In genomic region chr2:24920813-24921441, GRCh38 we compare ENCODE assay signal across 8 cellular contexts. TPM values are rescaled to one million over a fixed set of nuclear protein-coding genes. Genes with fewer than 3 reads are reported as not detected.
DNase-seq lines count a peak whose midpoint lies in the region; ATAC-seq and TF ChIP-seq lines count a peak whose summit lies in the region.

No MANE protein-coding gene starts in this region.

- POLR2A ChIA-PET in SK-N-SH (lab: Yijun Ruan, JAX): interaction anchor here (1.0 kb wide), 1 partner anchor 52 kb away, joined by 3 read pairs; no protein-coding TSS in a partner anchor

- H3K4me2 ChIP-seq in SK-N-SH (peak overlapping the region; percentile 84), parathyroid adenoma (ENCODE audit: low read length) (peak overlapping the region; percentile 68)

- H3K27me3 ChIP-seq in H7 (ENCODE audit: control insufficient read depth, insufficient read depth, low read length) (peaks cover 11% of the 10 kb centered on the region), SK-N-SH (ENCODE audit: insufficient read depth) (no peaks in the 10 kb centered on the region), parathyroid adenoma (ENCODE audit: control insufficient read depth, insufficient read depth, low read length) (no peaks in the 10 kb centered on the region)

- H3K9ac ChIP-seq in SK-N-SH: peak overlapping the region; percentile 48
- H3K9ac ChIP-seq in parathyroid adenoma: no peak overlapping the region

- H4K20me1 ChIP-seq in SK-N-SH (ENCODE audit: insufficient read depth): no peaks in the 10 kb centered on the region

- 12% methylated on average over 13 of the region's 13 CpGs for WGBS in SK-N-SH (ENCODE audit: low lambda C conversion rate)

- TF ChIP-seq CTCF in SK-N-SH (IDR thresholded peaks at IDR 0.05) (peak; percentile 64), epithelial cell of esophagus (IDR thresholded peaks at IDR 0.05; ENCODE audit: insufficient read depth, low read depth, low read length, missing control alignments) (peak; percentile 27), parathyroid adenoma (IDR thresholded peaks at IDR 0.05) (no peak)

- peaks cover 8% of the 10 kb centered on the region; the same call in 1 of the 2 replicates for H3K79me2 ChIP-seq in SK-N-SH (ENCODE audit: insufficient read depth)
- H3K79me2 ChIP-seq in parathyroid adenoma: no peaks in the 10 kb centered on the region

- no peak for ATAC-seq in GM18858 (IDR thresholded peaks at IDR 0.05; ENCODE audit: unreplicated experiment)

- peaks cover 3% of the 10 kb centered on the region for H3K36me3 ChIP-seq in H7 (replicated peaks; ENCODE audit: control insufficient read depth, insufficient read depth, low read length)
- H3K36me3 ChIP-seq in SK-N-SH (replicated peaks in 1 of 2; ENCODE audit: control insufficient read depth in 1 of 2, insufficient read depth in 2 of 2, low read length in 1 of 2): no peaks in the 10 kb centered on the region
- H3K36me3 ChIP-seq in parathyroid adenoma (ENCODE audit: control insufficient read depth, insufficient read depth, low read length): no peaks in the 10 kb centered on the region

- H3K27ac ChIP-seq in SK-N-SH (ENCODE audit: low read depth in 2 of 2, low read length in 1 of 2) (no peak overlapping the region), parathyroid adenoma (no peak overlapping the region)

- H3F3A ChIP-seq in SK-N-SH (replicated peaks; ENCODE audit: insufficient read depth): peaks cover 6% of the 10 kb centered on the region

- H3K4me3 ChIP-seq in H7 (ENCODE audit: insufficient read depth, low read depth, low read length) (peak overlapping the region; percentile 49), SK-N-SH (ENCODE audit: low read depth in 2 of 2, low read length in 1 of 2) (peak overlapping the region; percentile 66 to 71), epithelial cell of esophagus (ENCODE audit: low read length) (peak overlapping the region; percentile 49), parathyroid adenoma (ENCODE audit: low read depth, low read length) (peak overlapping the region; percentile 42)

- peak; percentile 32 for TF ChIP-seq RAD21 in SK-N-SH (IDR thresholded peaks at IDR 0.05; ENCODE audit: low read length)

- CTCF ChIA-PET in SK-N-SH (lab: Yijun Ruan, JAX): interaction anchor here (0.6 to 3.1 kb wide), 11 partner anchors 8 to 744 kb away, joined by 3 to 11 read pairs (median 3); no protein-coding TSS in a partner anchor

- H2AFZ ChIP-seq in SK-N-SH (ENCODE audit: low read depth): peak overlapping the region; percentile 90
- H2AFZ ChIP-seq in parathyroid adenoma: peak overlapping the region; percentile 75

- peaks cover 0 to 27% of the 10 kb centered on the region in 2 experiments; a peak in 1 of 4 replicates for H3K4me1 ChIP-seq in SK-N-SH (ENCODE audit: control insufficient read depth in 1 of 2, insufficient read depth in 2 of 2, low read depth in 1 of 2, low read length in 1 of 2)
- H3K4me1 ChIP-seq in parathyroid adenoma: no peaks in the 10 kb centered on the region

- TF ChIP-seq EP300 in SK-N-SH (IDR thresholded peaks at IDR 0.05; ENCODE audit: borderline replicate concordance in 1 of 2, low read depth in 1 of 2, low read length in 1 of 2): no peak

- DNase-seq in CD1c-positive myeloid dendritic cell (ENCODE audit: extremely low spot score) (peak; percentile 6), H7 (peak; percentile 78), SK-N-SH (peak; percentile 70), epithelial cell of esophagus (ENCODE audit: low read depth) (peak; percentile 17), GM19240 (ENCODE audit: insufficient read length, low spot score) (no peak)
- DNase-seq in stimulated activated CD4-positive, alpha-beta T cell treated with anti-CD3 and anti-CD28 coated beads, Interleukin-4, amount 100 ng/mL, for 4 hours: no peak

- H3K9me3 ChIP-seq in SK-N-SH (no peaks in the 10 kb centered on the region), parathyroid adenoma (ENCODE audit: control insufficient read depth, low read length) (no peaks in the 10 kb centered on the region)

- no peaks in the 10 kb centered on the region for H3K9me2 ChIP-seq in SK-N-SH

TF ChIP-seq in SK-N-SH, 30 proteins besides CTCF, POLR2A, EP300 and RAD21:
- TF ChIP-seq SMC3 (IDR thresholded peaks at IDR 0.05; ENCODE audit: low read depth, low read length) (peak; percentile 23; the same call in 1 of the 2 replicates), SIN3A (IDR thresholded peaks at IDR 0.05; ENCODE audit: borderline replicate concordance, low read depth, low read length) (no peak)

RNA-seq across cellular contexts. Expression of gene ADCY3, which starts 0.9 kb away (rescaled TPM):
- total RNA-seq in H7 (2014; rRNA removed; shearing (Covaris generic)): 13.1 and 15.9 TPM in 2 replicates
- polyA plus RNA-seq in SK-N-SH (2012; rRNA removed): 36.6 and 53.9 TPM in 2 replicates
- polyA plus RNA-seq in SK-N-SH (2012; cell fraction: cytosol; rRNA removed): 18.1 and 28.6 TPM in 2 replicates
- 123 and 156 TPM in 2 replicates for polyA plus RNA-seq in SK-N-SH (2012; cell fraction: nucleus; rRNA removed)

RNA-seq across cellular contexts. Expression of gene DNAJC27, which starts 50.8 kb away (rescaled TPM):
- total RNA-seq in H7 (2014; rRNA removed; shearing (Covaris generic)): 2.7 and 4.2 TPM in 2 replicates
- polyA plus RNA-seq in SK-N-SH (2012; rRNA removed): 2.4 and 3.6 TPM in 2 replicates
- 2.5 and 2.6 TPM in 2 replicates for polyA plus RNA-seq in SK-N-SH (2012; cell fraction: cytosol; rRNA removed)
- 4.0 and 8.8 TPM in 2 replicates for polyA plus RNA-seq in SK-N-SH (2012; cell fraction: nucleus; rRNA removed)

Comparison
In these comparisons a context has a peak if more than half of its experiments do, and no peak if none do; other contexts are left out.
1. DNase-seq: peak in CD1c-positive myeloid dendritic cell (single experiment), H7 (single experiment), SK-N-SH (single experiment) and epithelial cell of esophagus (single experiment); none in GM19240 (single experiment) and stimulated activated CD4-positive, alpha-beta T cell treated with anti-CD3 and anti-CD28 coated beads, Interleukin-4, amount 100 ng/mL, for 4 hours (0 of 2).
2. Peak in every context shown above with its lines, with median percentiles within 50 percentile points of each other: H3K4me3 ChIP-seq.